8 cellular contexts compared by ENCODE assay signal in genomic region chr10:80260295-80261243, GRCh38. TPM values are rescaled to one million over a fixed set of nuclear protein-coding genes. Genes with fewer than 3 reads are reported as not detected.
DNase-seq lines count a peak whose midpoint lies in the region; ATAC-seq and TF ChIP-seq lines count a peak whose summit lies in the region.

No MANE protein-coding gene starts in this region.

- TF ChIP-seq RAD21 in neural cell (conservative IDR thresholded peaks at IDR 0.05), result peak; percentile 63

- ATAC-seq in HG02623 (IDR thresholded peaks at IDR 0.05; ENCODE audit: unreplicated experiment), result no peak

- H3K36me3 ChIP-seq in neural cell (ENCODE audit: insufficient read depth, low read length), result no peaks in the 10 kb centered on the region

- H3K4me3 ChIP-seq in epithelial cell of proximal tubule (ENCODE audit: low read depth, low read length) (no peak overlapping the region), neural cell (ENCODE audit: low read length) (no peak overlapping the region), lower leg skin (ENCODE audit: low read depth, poor library complexity, severe bottlenecking) (no peak overlapping the region)

- no peaks in the 10 kb centered on the region for H3K9me3 ChIP-seq in neural cell (ENCODE audit: low read length)

- H2AFZ ChIP-seq in neural cell (ENCODE audit: low read depth, low read length), result no peak overlapping the region

- no peaks in the 10 kb centered on the region for H3K79me2 ChIP-seq in neural cell (replicated peaks; ENCODE audit: insufficient read depth, low read length)

- H3K27ac ChIP-seq in VCaP (no peak overlapping the region), neural cell (ENCODE audit: low read length) (no peak overlapping the region)

- intact Hi-C loops in lower leg skin (cut with DNase I; ENCODE audit: low total_unique reads), result no loop called here

- WGBS in lower leg skin, 2 donors, result 51 to 61% methylated on average over 19 of the region's 19 CpGs

- H3K27me3 Mint-ChIP-seq in HFFc6 (ENCODE audit: insufficient read depth), result peaks cover 20% of the 10 kb centered on the region

- H3K9me3 Mint-ChIP-seq in HFFc6, result peaks cover 10% of the 10 kb centered on the region

- H3K27me3 ChIP-seq in neural cell (ENCODE audit: insufficient read depth, low read depth, low read length), result no peaks in the 10 kb centered on the region

- H3K4me2 ChIP-seq in neural cell (ENCODE audit: low read length), result no peak overlapping the region

- no peaks in the 10 kb centered on the region for H3K9me2 ChIP-seq in neural cell (ENCODE audit: insufficient read depth, low read length)

- H3K9ac ChIP-seq in neural cell (ENCODE audit: low read length), result no peak overlapping the region

- no peak for TF ChIP-seq POLR2A in lower leg skin (IDR thresholded peaks at IDR 0.05)

- TF ChIP-seq CTCF in HFFc6 (IDR thresholded peaks at IDR 0.05), result peak; percentile 96
- TF ChIP-seq CTCF in VCaP (conservative IDR thresholded peaks at IDR 0.05), result peak; percentile 92
- TF ChIP-seq CTCF in epithelial cell of proximal tubule (conservative IDR thresholded peaks at IDR 0.05; ENCODE audit: low read depth, low read length), result peak; percentile 88
- peak; percentile 75 for TF ChIP-seq CTCF in neural cell (IDR thresholded peaks at IDR 0.05; ENCODE audit: poor library complexity, severe bottlenecking)
- TF ChIP-seq CTCF in lower leg skin (IDR thresholded peaks at IDR 0.05), result peak in 1 of 3 donors; percentile 34

- H3K27ac Mint-ChIP-seq in HFFc6, result no peak overlapping the region

- no peaks in the 10 kb centered on the region for H4K20me1 ChIP-seq in neural cell (ENCODE audit: insufficient read depth)

- TF ChIP-seq EP300 in neural cell (conservative IDR thresholded peaks at IDR 0.05; ENCODE audit: poor library complexity, severe bottlenecking), result no peak

- H3F3A ChIP-seq in neural cell (ENCODE audit: insufficient read depth, low read length, poor library complexity, severe bottlenecking), result no peaks in the 10 kb centered on the region

- H3K4me3 Mint-ChIP-seq in HFFc6, result no peak overlapping the region

- H3K4me1 Mint-ChIP-seq in HFFc6 (ENCODE audit: low read depth), result no peaks in the 10 kb centered on the region

- no peaks in the 10 kb centered on the region; the same call in 1 of the 2 replicates for H3K36me3 Mint-ChIP-seq in HFFc6 (ENCODE audit: low read depth)

- DNase-seq in Daoy (ENCODE audit: low read depth) (peak; percentile 10), HFFc6 (peak; percentile 4), epithelial cell of proximal tubule (ENCODE audit: low read depth) (no peak), LoVo (ENCODE audit: low spot score) (no peak), lower leg skin (ENCODE audit: low spot score in 2 of 2) (no peak)

TF ChIP-seq in neural cell, 6 proteins besides CTCF, POLR2A, EP300 and RAD21:
- TF ChIP-seq MXI1 (conservative IDR thresholded peaks at IDR 0.05; ENCODE audit: poor library complexity, severe bottlenecking) (no peak), POLR2AphosphoS5 (IDR thresholded peaks at IDR 0.05) (no peak), SMC3 (conservative IDR thresholded peaks at IDR 0.05; ENCODE audit: poor library complexity) (peak; percentile 58), EZH2 (IDR thresholded peaks at IDR 0.05; ENCODE audit: borderline replicate concordance, insufficient read depth, low read length, poor library complexity, severe bottlenecking) (no peak)
TF ChIP-seq in neural cell: peak in this region for 1.

RNA-seq across cellular contexts. Expression of gene MAT1A, which starts 28.9 kb away (rescaled TPM):
- 0.29 TPM in 1 of 2 replicates, not detected in the other for total RNA-seq in Daoy (2014; rRNA removed; shearing (Covaris generic))
- total RNA-seq in HFFc6 (2021; fragmentation: NEBNext Ultra II Directional; extraction: Animal tissue kit (Norgen Biotek cat#: 25700)), result not detected
- total RNA-seq in epithelial cell of proximal tubule (not detected in 2 replicates), lower leg skin (10 to 100 TPM in 1 of 4 donors, 1 to 10 TPM in 3; 4.6 to 12.1 (median 6.6) TPM)
- not detected in 2 replicates for polyA plus RNA-seq in neural cell
- polyA minus RNA-seq in neural cell, result not detected in 2 replicates

RNA-seq across cellular contexts. Expression of gene ANXA11, which starts 55.2 kb away (rescaled TPM):
- total RNA-seq in Daoy (2014; rRNA removed; shearing (Covaris generic)), result 34.2 and 43.6 TPM in 2 replicates
- 100 to 1,000 TPM; 253 to 361 (median 336) TPM for total RNA-seq in HFFc6 (2021; fragmentation: NEBNext Ultra II Directional; extraction: Animal tissue kit (Norgen Biotek cat#: 25700))
- total RNA-seq in epithelial cell of proximal tubule (148 and 153 TPM in 2 replicates), lower leg skin (100 to 1,000 TPM in 2 of 4 donors, 10 to 100 TPM in 2; 68.4 to 109 (median 100) TPM)
- not detected in 2 replicates for polyA plus RNA-seq in neural cell
- not detected in 2 replicates for polyA minus RNA-seq in neural cell

Comparison
In these comparisons a context has a peak if more than half of its experiments do, and no peak if none do; other contexts are left out.
1. DNase-seq: peak in Daoy (single experiment) and HFFc6 (single experiment); none in epithelial cell of proximal tubule (single experiment), LoVo (single experiment) and lower leg skin (0 of 2).